ENCODE assay signal across 9 cellular contexts in the genomic region with DNA sequence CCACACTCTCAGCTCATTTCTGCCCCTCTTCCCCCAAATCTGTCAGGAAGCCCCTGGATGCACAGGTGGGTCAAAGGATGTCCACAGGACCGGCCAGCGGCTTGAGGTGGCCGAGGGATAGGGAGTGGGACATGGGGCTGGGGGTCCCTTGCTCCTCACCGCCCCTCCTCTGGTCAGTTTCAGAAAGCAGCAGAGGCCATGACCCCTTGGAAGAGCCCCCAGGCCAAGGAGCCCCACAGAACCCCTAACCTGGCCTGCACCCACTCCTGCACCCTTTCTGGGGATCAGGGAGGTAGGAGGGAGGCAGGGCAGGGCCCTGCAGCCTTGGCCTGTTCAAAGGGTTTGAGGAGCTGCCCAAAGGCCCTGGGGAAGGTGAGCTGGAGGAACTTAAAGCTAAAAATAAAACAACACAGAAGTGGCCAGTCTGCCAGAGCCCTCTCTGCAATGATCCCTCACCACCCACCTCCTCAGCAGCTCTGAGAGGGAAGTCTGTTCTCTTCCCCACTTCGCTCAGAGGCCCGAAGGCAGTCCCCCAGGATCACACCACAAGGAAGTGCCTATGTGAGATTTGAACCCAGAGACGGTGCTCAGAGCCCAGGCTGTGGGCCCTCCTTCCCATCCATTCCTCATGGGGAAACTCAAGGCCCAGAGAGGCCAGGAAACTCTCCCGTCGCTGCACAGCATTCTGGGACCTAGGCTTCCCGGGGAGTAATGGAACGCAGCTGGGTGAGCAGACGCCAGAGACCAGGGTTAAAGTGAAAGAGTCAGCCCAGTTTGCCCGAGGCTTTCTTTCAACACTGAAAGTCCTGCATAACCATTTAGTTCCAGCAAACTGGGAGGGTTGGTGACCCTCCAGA. TPM values are rescaled to one million over a fixed set of nuclear protein-coding genes. Genes with fewer than 3 reads are reported as not detected.
DNase-seq lines count a peak whose midpoint lies in the region; ATAC-seq and TF ChIP-seq lines count a peak whose summit lies in the region.
"Had no signal": no experiment of that assay in that cellular context is flagged by ENCODE, and none has a peak within 500 bp of the region (broad histone marks: within the 10 kb centered on the region; RNA-seq: fewer than 3 reads in every experiment).

No MANE protein-coding gene starts in this region.

- H3K27me3 Mint-ChIP-seq in activated T-cell treated with anti-CD3 and anti-CD28 coated beads, Interleukin-2, amount 50 U/mL, for 72 hours (ENCODE audit: low read depth), result no peaks in the 10 kb centered on the region
- H3K27me3 Mint-ChIP-seq in central memory CD8-positive, alpha-beta T cell, result no peaks in the 10 kb centered on the region
- H3K27me3 Mint-ChIP-seq in mesothelial cell of epicardium (ENCODE audit: low read depth) (no peaks in the 10 kb centered on the region), Caco-2 (ENCODE audit: insufficient read depth, unreplicated experiment) (no peaks in the 10 kb centered on the region)

- H3K4me1 ChIP-seq in urinary bladder (ENCODE audit: insufficient read depth) (no peaks in the 10 kb centered on the region), Caco-2 (peaks cover 1% of the 10 kb centered on the region; the same call in 1 of the 2 replicates)

- no TSS peak for BruUV-seq in Caco-2 (replicated peaks; lab: Mats Ljungman, UMichigan)

- H3K9me3 ChIP-seq in Caco-2, result peaks cover 14% of the 10 kb centered on the region

- no peaks in the 10 kb centered on the region for H3K36me3 ChIP-seq in urinary bladder (ENCODE audit: insufficient read depth)
- H3K36me3 ChIP-seq in Caco-2 (ENCODE audit: control insufficient read depth, insufficient read depth, low read length), result no peaks in the 10 kb centered on the region

- H3K27ac Mint-ChIP-seq in activated T-cell treated with anti-CD3 and anti-CD28 coated beads, Interleukin-2, amount 50 U/mL, for 72 hours, result peak overlapping the region; percentile 91
- H3K27ac Mint-ChIP-seq in central memory CD8-positive, alpha-beta T cell (ENCODE audit: low read depth), result peak overlapping the region; percentile 95
- H3K27ac Mint-ChIP-seq in mesothelial cell of epicardium (no peak overlapping the region), Caco-2 (ENCODE audit: unreplicated experiment) (no peak overlapping the region)

- peaks cover 43% of the 10 kb centered on the region for H3K4me1 Mint-ChIP-seq in activated T-cell treated with anti-CD3 and anti-CD28 coated beads, Interleukin-2, amount 50 U/mL, for 72 hours (ENCODE audit: low read depth)
- H3K4me1 Mint-ChIP-seq in central memory CD8-positive, alpha-beta T cell, result peaks cover 25% of the 10 kb centered on the region
- H3K4me1 Mint-ChIP-seq in mesothelial cell of epicardium, result peaks cover 8% of the 10 kb centered on the region
- no peaks in the 10 kb centered on the region for H3K4me1 Mint-ChIP-seq in Caco-2 (ENCODE audit: low read depth, unreplicated experiment)

- no peak for TF ChIP-seq CTCF in mesothelial cell of epicardium (IDR thresholded peaks at IDR 0.05; ENCODE audit: unreplicated experiment)
- no peak for TF ChIP-seq CTCF in Caco-2 (IDR thresholded peaks at IDR 0.05; ENCODE audit: insufficient read depth in 1 of 2, low read depth in 1 of 2, low read length in 1 of 2, severe bottlenecking in 1 of 2, unreplicated experiment in 1 of 2)

- peaks cover 10 to 11% of the 10 kb centered on the region in 2 donors for H3K9me3 Mint-ChIP-seq in activated T-cell treated with anti-CD3 and anti-CD28 coated beads, Interleukin-2, amount 50 U/mL, for 72 hours
- H3K9me3 Mint-ChIP-seq in central memory CD8-positive, alpha-beta T cell, result peaks cover 11% of the 10 kb centered on the region
- H3K9me3 Mint-ChIP-seq in mesothelial cell of epicardium, result peaks cover 11% of the 10 kb centered on the region
- H3K9me3 Mint-ChIP-seq in Caco-2 (ENCODE audit: unreplicated experiment), result peaks cover 11% of the 10 kb centered on the region

- POLR2A ChIA-PET in Caco-2 (lab: Charles Lee), result interaction anchor here (0.6 kb wide), 1 partner anchor 62 kb away, joined by 3 read pairs; no protein-coding TSS in a partner anchor

- ATAC-seq in activated T-cell treated with anti-CD3 and anti-CD28 coated beads, Interleukin-2, amount 50 U/mL, for 72 hours (replicated peaks in 1 of 2), result peak; percentile 32 to 36
- ATAC-seq in central memory CD8-positive, alpha-beta T cell (replicated peaks; ENCODE audit: extremely low read depth, poor library complexity, severe bottlenecking), result no peak

- 48% methylated on average over 13 of the region's 13 CpGs for WGBS in urinary bladder

- intact Hi-C loops in Caco-2 (cut with micrococcal nuclease; ENCODE audit: unreplicated experiment), result no loop called here

- H3K4me3 Mint-ChIP-seq in activated T-cell treated with anti-CD3 and anti-CD28 coated beads, Interleukin-2, amount 50 U/mL, for 72 hours, result peak overlapping the region; percentile 92 to 93
- H3K4me3 Mint-ChIP-seq in central memory CD8-positive, alpha-beta T cell, result peak overlapping the region; percentile 95
- peak overlapping the region; percentile 49 for H3K4me3 Mint-ChIP-seq in mesothelial cell of epicardium
- H3K4me3 Mint-ChIP-seq in Caco-2 (ENCODE audit: unreplicated experiment), result no peak overlapping the region

- peaks cover 11 to 15% of the 10 kb centered on the region in 2 donors for H3K36me3 Mint-ChIP-seq in activated T-cell treated with anti-CD3 and anti-CD28 coated beads, Interleukin-2, amount 50 U/mL, for 72 hours (ENCODE audit: insufficient read depth in 2 of 2)
- H3K36me3 Mint-ChIP-seq in central memory CD8-positive, alpha-beta T cell (ENCODE audit: insufficient read depth), result peaks cover 4% of the 10 kb centered on the region
- H3K36me3 Mint-ChIP-seq in mesothelial cell of epicardium (peaks cover 9% of the 10 kb centered on the region), Caco-2 (ENCODE audit: insufficient read depth, unreplicated experiment) (no peaks in the 10 kb centered on the region)

- DNase-seq in activated T-cell treated with anti-CD3 and anti-CD28 coated beads, Interleukin-2, amount 50 U/mL, for 72 hours, result no peak
- DNase-seq in activated T-cell treated with anti-CD3 and anti-CD28 coated beads for 4 hours (no peak), mesothelial cell of epicardium (ENCODE audit: low spot score in 2 of 2, unreplicated experiment in 2 of 2) (no peak), Caco-2 (no peak), NCI-H187 treated with DMSO at 0.1 percent for 48 hours (lab: John Stamatoyannopoulos, UW) (no peak), DMS 273 (lab: John Stamatoyannopoulos, UW; ENCODE audit: unreplicated experiment) (no peak)
- no peak for DNase-seq in central memory CD8-positive, alpha-beta T cell (ENCODE audit: low spot score in 2 of 2)
- DNase-seq: COR-L47 had no signal

- no peaks in the 10 kb centered on the region for H3K27me3 ChIP-seq in Caco-2 (replicated peaks; ENCODE audit: control insufficient read depth, insufficient read depth, low read length)

- H3K4me3 ChIP-seq in urinary bladder (ENCODE audit: low read depth, low read length), result peak overlapping the region; percentile 57
- H3K4me3 ChIP-seq in Caco-2 (ENCODE audit: low read depth, low read length), result no peak overlapping the region

- H3K27ac ChIP-seq in urinary bladder (ENCODE audit: low read depth), result peak overlapping the region; percentile 28

- CTCF ChIA-PET in Caco-2 (lab: Charles Lee), result interaction anchor here (0.6 to 1.4 kb wide), 2 partner anchors 29 to 334 kb away, joined by 3 to 6 read pairs; no protein-coding TSS in a partner anchor

RNA-seq across cellular contexts. Expression of a gene that starts 0.9 kb away (rescaled TPM):
- total RNA-seq in activated T-cell treated with anti-CD3 and anti-CD28 coated beads, Interleukin-2, amount 50 U/mL, for 72 hours, result 10 to 100 TPM; 11.1 to 14.4 TPM
- total RNA-seq in mesothelial cell of epicardium, result 7.3 to 8.5 TPM (median 8.1 TPM) in 3 replicates
- total RNA-seq in urinary bladder, result 16.4 TPM
- polyA plus RNA-seq in urinary bladder, result 196 TPM
- 0.18 and 0.53 TPM in 2 replicates for total RNA-seq in Caco-2 (2022)

RNA-seq across cellular contexts. Expression of a gene that starts 23.9 kb away (rescaled TPM):
- total RNA-seq in activated T-cell treated with anti-CD3 and anti-CD28 coated beads, Interleukin-2, amount 50 U/mL, for 72 hours, result 10 to 100 TPM; 37.7 to 41.9 TPM
- 34.4 to 39.4 TPM (median 38.5 TPM) in 3 replicates for total RNA-seq in mesothelial cell of epicardium
- total RNA-seq in urinary bladder, result 27.3 TPM
- 57.2 TPM for polyA plus RNA-seq in urinary bladder
- total RNA-seq in Caco-2 (2022), result 39.2 and 41.5 TPM in 2 replicates

RNA-seq across cellular contexts. Expression of a gene that starts 45.9 kb away (rescaled TPM):
- 10 to 100 TPM; 74.4 to 75.6 TPM for total RNA-seq in activated T-cell treated with anti-CD3 and anti-CD28 coated beads, Interleukin-2, amount 50 U/mL, for 72 hours
- total RNA-seq in mesothelial cell of epicardium, result 34.2 to 37.5 TPM (median 36.2 TPM) in 3 replicates
- total RNA-seq in urinary bladder, result 17.7 TPM
- polyA plus RNA-seq in urinary bladder, result 105 TPM
- total RNA-seq in Caco-2 (2022), result 20.7 and 25.1 TPM in 2 replicates

RNA-seq across cellular contexts. Expression of a gene that starts 50.9 kb away (rescaled TPM):
- 10 to 100 TPM; 53.4 to 57.6 TPM for total RNA-seq in activated T-cell treated with anti-CD3 and anti-CD28 coated beads, Interleukin-2, amount 50 U/mL, for 72 hours
- 58.1 to 61.4 TPM (median 58.2 TPM) in 3 replicates for total RNA-seq in mesothelial cell of epicardium
- total RNA-seq in urinary bladder, result 18.6 TPM
- 57.7 TPM for polyA plus RNA-seq in urinary bladder
- 54.4 and 57.3 TPM in 2 replicates for total RNA-seq in Caco-2 (2022)

Comparison
In these comparisons a context has a peak if more than half of its experiments do, and no peak if none do; other contexts are left out.
1. H3K27ac Mint-ChIP-seq: peak in activated T-cell treated with anti-CD3 and anti-CD28 coated beads, Interleukin-2, amount 50 U/mL, for 72 hours (single experiment) and central memory CD8-positive, alpha-beta T cell (single experiment); none in mesothelial cell of epicardium (single experiment) and Caco-2 (single experiment).